ENCODE assay signal across 10 cellular contexts in genomic region chr9:107737987-107738743, GRCh38.
DNase-seq lines count a peak whose midpoint lies in the region; ATAC-seq and TF ChIP-seq lines count a peak whose summit lies in the region.
"Had no signal": no experiment of that assay in that cellular context is flagged by ENCODE, and none has a peak within 500 bp of the region (broad histone marks: within the 10 kb centered on the region; RNA-seq: fewer than 3 reads in every experiment).

No MANE protein-coding gene starts in this region.

- no peak for ATAC-seq in GM21390 (IDR thresholded peaks at IDR 0.05; ENCODE audit: unreplicated experiment)

- H3K79me2 ChIP-seq in fibroblast of lung (ENCODE audit: control insufficient read depth, insufficient read depth, low read length) = no peaks in the 10 kb centered on the region

- no peak overlapping the region for H2AFZ ChIP-seq in fibroblast of lung (ENCODE audit: low read length)

- no peak overlapping the region for H3K4me3 Mint-ChIP-seq in activated CD4-positive, alpha-beta memory T cell treated with anti-CD3 and anti-CD28 coated beads, Interleukin-2, amount 10 ng/mL, durations not matched to agents 7 days and 5 days

- H3K4me2 ChIP-seq in fibroblast of lung (ENCODE audit: extremely low read depth, insufficient read depth, low read length) = peak overlapping the region; percentile 73

- DNase-seq in GM12865 (ENCODE audit: low read depth) (peak; percentile 41), NCI-H774 (lab: John Stamatoyannopoulos, UW) (peak; percentile 1), fibroblast of lung (ENCODE audit: low read depth in 2 of 2) (peak; percentile 93 to 95), renal cortical epithelial cell (ENCODE audit: low read depth) (peak; percentile 61), OCI-M2 (lab: John Stamatoyannopoulos, UW; ENCODE audit: unreplicated experiment) (no peak), Kasumi-1 (lab: John Stamatoyannopoulos, UW) (no peak)
- DNase-seq in activated CD4-positive, alpha-beta memory T cell treated with anti-CD3 and anti-CD28 coated beads, Interleukin-2, amount 10 ng/mL, durations not matched to agents 7 days and 5 days = no peak
- DNase-seq: GDM1, NCI-H82 had no signal

- no peaks in the 10 kb centered on the region for H3K9me3 ChIP-seq in fibroblast of lung (ENCODE audit: control insufficient read depth, insufficient read depth, low read depth, low read length)

- no peaks in the 10 kb centered on the region for H4K20me1 ChIP-seq in fibroblast of lung (ENCODE audit: control insufficient read depth, extremely low read depth, insufficient read depth, low read length)

- no peak overlapping the region for H3K27ac Mint-ChIP-seq in activated CD4-positive, alpha-beta memory T cell treated with anti-CD3 and anti-CD28 coated beads, Interleukin-2, amount 10 ng/mL, durations not matched to agents 7 days and 5 days

- TF ChIP-seq CTCF in GM12865 (IDR thresholded peaks at IDR 0.05; ENCODE audit: insufficient read depth, low read depth, low read length, missing control alignments) (no peak), fibroblast of lung (conservative IDR thresholded peaks at IDR 0.05 in 1 of 2, IDR thresholded peaks at IDR 0.05 in 1 of 2; ENCODE audit: low read depth in 1 of 2, low read length in 2 of 2) (peak in 1 of 2 donors; percentile 11)

- H3K27me3 ChIP-seq in fibroblast of lung (ENCODE audit: control insufficient read depth, insufficient read depth, low read length) = no peaks in the 10 kb centered on the region

- POLR2A ChIA-PET in activated CD4-positive, alpha-beta memory T cell treated with anti-CD3 and anti-CD28 coated beads, Interleukin-2, amount 10 ng/mL, durations not matched to agents 7 days and 5 days (lab: Charles Lee) = no interaction called here

- H3K4me1 ChIP-seq in fibroblast of lung (ENCODE audit: control insufficient read depth, extremely low read depth, insufficient read depth, low read length) = peaks cover 34% of the 10 kb centered on the region

- H3K36me3 ChIP-seq in fibroblast of lung (ENCODE audit: control insufficient read depth, insufficient read depth, low read length) = no peaks in the 10 kb centered on the region

- H3K4me1 Mint-ChIP-seq in activated CD4-positive, alpha-beta memory T cell treated with anti-CD3 and anti-CD28 coated beads, Interleukin-2, amount 10 ng/mL, durations not matched to agents 7 days and 5 days = no peaks in the 10 kb centered on the region

- no peaks in the 10 kb centered on the region for H3K36me3 Mint-ChIP-seq in activated CD4-positive, alpha-beta memory T cell treated with anti-CD3 and anti-CD28 coated beads, Interleukin-2, amount 10 ng/mL, durations not matched to agents 7 days and 5 days (ENCODE audit: low read depth)

- no peak overlapping the region for H3K4me3 ChIP-seq in GM12865 (ENCODE audit: low read depth, low read length)
- H3K4me3 ChIP-seq in fibroblast of lung (replicated peaks in 1 of 4; ENCODE audit: control extremely low read depth in 1 of 4, insufficient read depth in 1 of 4, low read depth in 3 of 4, low read length in 4 of 4) = no peak overlapping the region

- H3K27ac ChIP-seq in fibroblast of lung (ENCODE audit: insufficient read depth, low read length) = peak overlapping the region; percentile 97

- no peaks in the 10 kb centered on the region for H3K9me3 Mint-ChIP-seq in activated CD4-positive, alpha-beta memory T cell treated with anti-CD3 and anti-CD28 coated beads, Interleukin-2, amount 10 ng/mL, durations not matched to agents 7 days and 5 days

- no peaks in the 10 kb centered on the region for H3K27me3 Mint-ChIP-seq in activated CD4-positive, alpha-beta memory T cell treated with anti-CD3 and anti-CD28 coated beads, Interleukin-2, amount 10 ng/mL, durations not matched to agents 7 days and 5 days

- CTCF ChIA-PET in activated CD4-positive, alpha-beta memory T cell treated with anti-CD3 and anti-CD28 coated beads, Interleukin-2, amount 10 ng/mL, durations not matched to agents 7 days and 5 days (lab: Charles Lee) = no interaction called here

- H3K9ac ChIP-seq in fibroblast of lung (ENCODE audit: insufficient read depth, low read length) = peak overlapping the region; percentile 62

Comparison
In these comparisons a context has a peak if more than half of its experiments do, and no peak if none do; other contexts are left out.
1. DNase-seq: peak in GM12865 (single experiment), NCI-H774 (single experiment), fibroblast of lung (2 of 2) and renal cortical epithelial cell (single experiment); none in OCI-M2 (single experiment), Kasumi-1 (0 of 2) and activated CD4-positive, alpha-beta memory T cell treated with anti-CD3 and anti-CD28 coated beads, Interleukin-2, amount 10 ng/mL, durations not matched to agents 7 days and 5 days (single experiment).